In genomic region chr1:7783826-7784491, GRCh38 we compare ENCODE assay signal across 8 cellular contexts. TPM values are rescaled to one million over a fixed set of nuclear protein-coding genes. Genes with fewer than 3 reads are reported as not detected.
DNase-seq lines count a peak whose midpoint lies in the region; ATAC-seq and TF ChIP-seq lines count a peak whose summit lies in the region.

Gene PER3, plus strand, starts transcription at chr1:7784291. Its CDS starts 587 bp downstream, at chr1:7784878.

- no peak within 1 kb of the TSS for H3K27ac ChIP-seq in AG04450 (ENCODE audit: low read depth, low read length)

- H3K9me3 ChIP-seq in AG04450 (ENCODE audit: control insufficient read depth, insufficient read depth, low read length), result peaks cover 4% of the 10 kb centered on the region; the same call in 1 of the 2 replicates

- no peaks in the 10 kb centered on the region for H3K27me3 Mint-ChIP-seq in central memory CD8-positive, alpha-beta T cell

- ATAC-seq in GM18873 (IDR thresholded peaks at IDR 0.05; ENCODE audit: low FRiP score, unreplicated experiment), result peak; percentile 71
- peak; percentile 88 for ATAC-seq in HG03135 (IDR thresholded peaks at IDR 0.05; ENCODE audit: unreplicated experiment)
- ATAC-seq in activated CD4-positive, CD25-positive, alpha-beta regulatory T cell treated with anti-CD3 and anti-CD28 coated beads, Interleukin-2, amount 50 U/mL, for 24 hours, result peak; percentile 94 to 95
- peak; percentile 91 for ATAC-seq in central memory CD8-positive, alpha-beta T cell (replicated peaks; ENCODE audit: extremely low read depth, poor library complexity, severe bottlenecking)

- CTCF ChIA-PET in AG04450 (lab: Charles Lee), result interaction anchor here (1.0 kb wide), 1 partner anchor 31 kb away, joined by 5 read pairs; no protein-coding TSS in a partner anchor

- peak within 1 kb of the TSS; percentile 61 for H3K4me3 ChIP-seq in AG04450 (ENCODE audit: low read depth, low read length)

- peaks cover 17% of the 10 kb centered on the region for H3K36me3 Mint-ChIP-seq in central memory CD8-positive, alpha-beta T cell (ENCODE audit: insufficient read depth)

- H3K4me3 Mint-ChIP-seq in central memory CD8-positive, alpha-beta T cell, result peak within 1 kb of the TSS; percentile 59

- DNase-seq in AG04450 (ENCODE audit: low read depth, low spot score) (peak; percentile 90), NCI-H2227 treated with DMSO at 0.1 percent for 48 hours (lab: John Stamatoyannopoulos, UW) (peak; percentile 99), islet precursor cell (peak; percentile 99)
- peak; percentile 84 for DNase-seq in central memory CD8-positive, alpha-beta T cell (ENCODE audit: low spot score in 2 of 2)
- DNase-seq in stimulated activated CD4-positive, alpha-beta T cell treated with anti-CD3 and anti-CD28 coated beads, Interleukin-12 subunit alpha, Interleukin-12 subunit beta, amount 100 ng/mL, for 24 hours (ENCODE audit: low read depth in 2 of 2), result peak; percentile 73 to 83

- POLR2A ChIA-PET in AG04450 (lab: Yijun Ruan, JAX), result no interaction called here

- H3K27ac Mint-ChIP-seq in central memory CD8-positive, alpha-beta T cell (ENCODE audit: low read depth), result no peak within 1 kb of the TSS

- no peaks in the 10 kb centered on the region for H3K27me3 ChIP-seq in AG04450 (ENCODE audit: control insufficient read depth, insufficient read depth, low read length)

- TF ChIP-seq CTCF in AG04450 (IDR thresholded peaks at IDR 0.05; ENCODE audit: low read depth, low read length), result no peak

- H3K9me3 Mint-ChIP-seq in central memory CD8-positive, alpha-beta T cell, result no peaks in the 10 kb centered on the region

- H3K4me1 Mint-ChIP-seq in central memory CD8-positive, alpha-beta T cell, result peaks cover 19% of the 10 kb centered on the region

RNA-seq across cellular contexts. Expression of gene PER3, which starts in this region (rescaled TPM):
- 8.3 and 9.1 TPM in 2 replicates for polyA plus RNA-seq in AG04450 (2011; rRNA removed)
- 10.3 and 13.2 TPM in 2 replicates for polyA minus RNA-seq in AG04450 (2011; rRNA and poly(A)+ RNA removed)
